In genomic region chr12:130342842-130343241, GRCh38 we compare ENCODE assay signal across 1 cellular context.
TF ChIP-seq lines count a peak whose summit lies in the region.

No MANE protein-coding gene starts in this region.

TF ChIP-seq in H1, 55 proteins besides CTCF, POLR2A, EP300 and RAD21:
- TF ChIP-seq E2F6 (IDR thresholded peaks at IDR 0.05) = no peak
- TF ChIP-seq SP1 (IDR thresholded peaks at IDR 0.05; ENCODE audit: low read depth, low read length) = 0 out of 2 replicates have a peak, but pooled peaks have one; percentile 12
- 0 out of 2 replicates have a peak, but pooled peaks have one; percentile 4 for TF ChIP-seq MAFK (IDR thresholded peaks at IDR 0.05; ENCODE audit: low read depth, low read length)
- TF ChIP-seq SUZ12 (IDR thresholded peaks at IDR 0.05; ENCODE audit: low read length) = no peak
- TF ChIP-seq CREB1 (IDR thresholded peaks at IDR 0.05) = no peak
